In the genomic region with DNA sequence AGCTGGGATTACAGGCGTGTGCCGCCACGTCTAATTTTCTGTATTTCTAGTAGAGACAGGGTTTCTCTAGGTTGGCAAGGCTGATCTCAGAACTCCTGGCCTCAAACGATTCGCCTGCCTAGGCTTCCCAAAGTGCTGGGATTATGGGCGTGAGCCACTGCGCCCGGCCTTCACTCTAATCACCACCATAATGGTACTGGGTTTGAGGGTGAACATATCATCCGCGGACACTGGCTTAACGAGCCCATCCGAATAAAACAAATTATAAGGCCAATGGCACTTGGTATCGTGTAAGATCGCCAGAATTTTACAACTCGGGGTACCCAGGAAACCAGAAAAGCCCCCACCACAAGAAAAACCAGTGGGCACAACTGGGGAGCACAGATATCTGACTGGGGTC, we compare ENCODE assay signal across 8 cellular contexts. TPM values are rescaled to one million over a fixed set of nuclear protein-coding genes. Genes with fewer than 3 reads are reported as not detected.
DNase-seq lines count a peak whose midpoint lies in the region; ATAC-seq and TF ChIP-seq lines count a peak whose summit lies in the region.

No MANE protein-coding gene starts in this region.

- no peaks in the 10 kb centered on the region for H3K27me3 Mint-ChIP-seq in activated CD8-positive, alpha-beta memory T cell treated with anti-CD3 and anti-CD28 coated beads, Interleukin-2, amount 10 ng/mL, durations not matched to agents 7 days and 5 days

- peaks cover 6 to 9% of the 10 kb centered on the region in 2 donors for H3K4me1 ChIP-seq in thoracic aorta (ENCODE audit: control insufficient read depth in 1 of 2, low read depth in 2 of 2)

- H3K4me1 Mint-ChIP-seq in activated CD8-positive, alpha-beta memory T cell treated with anti-CD3 and anti-CD28 coated beads, Interleukin-2, amount 10 ng/mL, durations not matched to agents 7 days and 5 days: peaks cover 26% of the 10 kb centered on the region

- peaks cover 3% of the 10 kb centered on the region for H3K9me3 ChIP-seq in thoracic aorta

- H3K27ac Mint-ChIP-seq in activated CD8-positive, alpha-beta memory T cell treated with anti-CD3 and anti-CD28 coated beads, Interleukin-2, amount 10 ng/mL, durations not matched to agents 7 days and 5 days: peak overlapping the region; percentile 88

- H3K36me3 Mint-ChIP-seq in activated CD8-positive, alpha-beta memory T cell treated with anti-CD3 and anti-CD28 coated beads, Interleukin-2, amount 10 ng/mL, durations not matched to agents 7 days and 5 days: peaks cover 54% of the 10 kb centered on the region

- H3K27me3 ChIP-seq in layer of hippocampus (ENCODE audit: control insufficient read depth, insufficient read depth, low read length): no peaks in the 10 kb centered on the region
- no peaks in the 10 kb centered on the region for H3K27me3 ChIP-seq in thoracic aorta (replicated peaks; ENCODE audit: insufficient read depth)

- peak overlapping the region; percentile 76 for H3K27ac ChIP-seq in layer of hippocampus (ENCODE audit: low read depth, low read length)
- H3K27ac ChIP-seq in thoracic aorta: peak overlapping the region; percentile 61 to 64

- CTCF ChIA-PET in activated CD8-positive, alpha-beta memory T cell treated with anti-CD3 and anti-CD28 coated beads, Interleukin-2, amount 10 ng/mL, durations not matched to agents 7 days and 5 days (lab: Charles Lee): no interaction called here

- peaks cover 10% of the 10 kb centered on the region for H3K9me3 Mint-ChIP-seq in activated CD8-positive, alpha-beta memory T cell treated with anti-CD3 and anti-CD28 coated beads, Interleukin-2, amount 10 ng/mL, durations not matched to agents 7 days and 5 days (ENCODE audit: low read depth)

- in situ Hi-C loops in astrocyte of the cerebellum (cut with HindIII; ENCODE audit: low sequenced_read_pairs): no loop called here

- no peak for DNase-seq in activated CD8-positive, alpha-beta memory T cell treated with anti-CD3 and anti-CD28 coated beads, Interleukin-2, amount 10 ng/mL, durations not matched to agents 7 days and 5 days
- no peak for DNase-seq in activated CD8-positive, alpha-beta memory T cell treated with anti-CD3 and anti-CD28 coated beads, Interleukin-2, amount 50 U/mL, for 48 hours
- DNase-seq in astrocyte of the cerebellum (ENCODE audit: low read depth): no peak
- DNase-seq in thoracic aorta (ENCODE audit: low spot score): no peak
- no peak for DNase-seq in SHP77 treated with DMSO at 0.1 percent for 48 hours (lab: John Stamatoyannopoulos, UW)

- H3K4me3 ChIP-seq in astrocyte of the cerebellum (ENCODE audit: low read depth, low read length) (peak overlapping the region; percentile 87), thoracic aorta (peak overlapping the region; percentile 75)

- peaks cover 8% of the 10 kb centered on the region for H3K36me3 ChIP-seq in thoracic aorta

- ATAC-seq in activated CD8-positive, alpha-beta memory T cell treated with anti-CD3 and anti-CD28 coated beads, Interleukin-2, amount 10 ng/mL, durations not matched to agents 7 days and 5 days: no peak
- ATAC-seq in thoracic aorta (ENCODE audit: insufficient number of reproducible peaks, low FRiP score, low read depth) (no peak), GM18907 (IDR thresholded peaks at IDR 0.05; ENCODE audit: unreplicated experiment) (no peak), HG03565 (IDR thresholded peaks at IDR 0.05; ENCODE audit: unreplicated experiment) (no peak)

- TF ChIP-seq CTCF in astrocyte of the cerebellum (IDR thresholded peaks at IDR 0.05; ENCODE audit: low read depth, low read length, missing control alignments) (no peak), thoracic aorta (IDR thresholded peaks at IDR 0.05) (no peak)

- H3K4me3 Mint-ChIP-seq in activated CD8-positive, alpha-beta memory T cell treated with anti-CD3 and anti-CD28 coated beads, Interleukin-2, amount 10 ng/mL, durations not matched to agents 7 days and 5 days: peak overlapping the region; percentile 86

RNA-seq across cellular contexts. Expression of a gene that starts 0.6 kb away (rescaled TPM):
- 1 to 10 TPM; 5.1 to 5.2 TPM for total RNA-seq in activated CD8-positive, alpha-beta memory T cell treated with anti-CD3 and anti-CD28 coated beads, Interleukin-2, amount 10 ng/mL, durations not matched to agents 7 days and 5 days
- 1 to 10 TPM; 3.1 to 4.3 TPM for total RNA-seq in thoracic aorta

RNA-seq across cellular contexts. Expression of a gene that starts 7.1 kb away (rescaled TPM):
- total RNA-seq in activated CD8-positive, alpha-beta memory T cell treated with anti-CD3 and anti-CD28 coated beads, Interleukin-2, amount 10 ng/mL, durations not matched to agents 7 days and 5 days: 10 to 100 TPM; 86.0 to 92.7 TPM
- 100 to 1,000 TPM; 148 to 210 TPM for total RNA-seq in thoracic aorta

RNA-seq across cellular contexts. Expression of a gene that starts 46.7 kb away (rescaled TPM):
- 1 to 10 TPM in 1 of 2 experiments, not detected in 1; 2.3 TPM for total RNA-seq in activated CD8-positive, alpha-beta memory T cell treated with anti-CD3 and anti-CD28 coated beads, Interleukin-2, amount 10 ng/mL, durations not matched to agents 7 days and 5 days
- 1 to 10 TPM in 1 of 2 donors, not detected in 1; 2.2 TPM for total RNA-seq in thoracic aorta

RNA-seq across cellular contexts. Expression of a gene that starts 46.9 kb away (rescaled TPM):
- total RNA-seq in activated CD8-positive, alpha-beta memory T cell treated with anti-CD3 and anti-CD28 coated beads, Interleukin-2, amount 10 ng/mL, durations not matched to agents 7 days and 5 days: 10 to 100 TPM; 13.2 to 13.6 TPM
- total RNA-seq in thoracic aorta: 10 to 100 TPM in 1 of 2 donors, 1 to 10 TPM in 1; 5.1 to 10.2 TPM

RNA-seq across cellular contexts. Expression of a gene that starts 51.2 kb away (rescaled TPM):
- total RNA-seq in activated CD8-positive, alpha-beta memory T cell treated with anti-CD3 and anti-CD28 coated beads, Interleukin-2, amount 10 ng/mL, durations not matched to agents 7 days and 5 days: 10 to 100 TPM; 50.5 to 58.5 TPM
- 10 to 100 TPM; 28.4 to 54.9 TPM for total RNA-seq in thoracic aorta
